ENCODE assay signal across 8 cellular contexts in genomic region chr2:219176818-219177593, GRCh38. TPM values are rescaled to one million over a fixed set of nuclear protein-coding genes. Genes with fewer than 3 reads are reported as not detected.
DNase-seq lines count a peak whose midpoint lies in the region; ATAC-seq and TF ChIP-seq lines count a peak whose summit lies in the region.

Gene CNPPD1, minus strand, starts transcription at chr2:219176925. Its CDS starts 97 bp downstream, at chr2:219176828.

- no peaks in the 10 kb centered on the region for H3K27me3 ChIP-seq in adrenal gland
- H3K27me3 ChIP-seq in prostate gland (replicated peaks; ENCODE audit: insufficient read depth) = no peaks in the 10 kb centered on the region

- peak within 1 kb of the TSS; percentile 97 to 100 (median 99) for H3K27ac ChIP-seq in adrenal gland
- peak within 1 kb of the TSS; percentile 98 to 99 for H3K27ac ChIP-seq in prostate gland

- H3K4me1 ChIP-seq in adrenal gland (replicated peaks in 1 of 2) = peaks cover 20 to 21% of the 10 kb centered on the region in 2 donors
- H3K4me1 ChIP-seq in prostate gland (replicated peaks) = peaks cover 11% of the 10 kb centered on the region

- H3K36me3 ChIP-seq in adrenal gland (replicated peaks in 1 of 2) = peaks cover 0 to 58% of the 10 kb centered on the region in 2 donors
- peaks cover 0 to 10% of the 10 kb centered on the region in 2 donors for H3K36me3 ChIP-seq in prostate gland

- in situ Hi-C loops in GM13976 (cut with MboI; ENCODE audit: low sequenced_read_pairs, unreplicated experiment) = no loop called here

- TF ChIP-seq POLR2A in adrenal gland (IDR thresholded peaks at IDR 0.05) = peak; percentile 79 to 85
- TF ChIP-seq POLR2A in prostate gland (IDR thresholded peaks at IDR 0.05) = peak; percentile 95

- ATAC-seq in HG02763 (IDR thresholded peaks at IDR 0.05; ENCODE audit: unreplicated experiment) = peak; percentile 65
- ATAC-seq in left cardiac atrium = peak; percentile 91

- H3K4me3 ChIP-seq in adrenal gland (peak within 1 kb of the TSS; percentile 79 to 100 (median 93)), prostate gland (peak within 1 kb of the TSS; percentile 73 to 82)

- WGBS in adrenal gland, 4 donors = 0 to 1% (median 0%) methylated on average over 10 to 69 of the region's 69 CpGs
- WGBS in prostate gland = under 1% methylated on average over 66 of the region's 69 CpGs

- H3K9me3 ChIP-seq in adrenal gland (replicated peaks in 1 of 3) (no peaks in the 10 kb centered on the region), prostate gland (no peaks in the 10 kb centered on the region)

- intact Hi-C loops in T-helper 1 cell treated with Interleukin-12 subunit alpha and Interleukin-12 subunit beta and Interleukin-4 antibody, amounts not matched to agents 30 ng/mL and 1 ng/mL, for 36 hours (cut with micrococcal nuclease) = loop anchor here (1.0 to 5.0 kb wide), 14 partner anchors 17 to 960 kb away; partner anchors contain the start of genes AAMP, ABCB6, ARPC2 and CNOT9
- intact Hi-C loops in adrenal gland (cut with DNase I) (no loop called here), left cardiac atrium (cut with DNase I) (loop anchor here (5.0 kb wide), 1 partner anchor 40 kb away; the partner anchor contains the start of gene ABCB6 (in 2 of the 2)), prostate gland (cut with DNase I) (loop anchor here (5.0 to 10.0 kb wide), 3 partner anchors 40 to 338 kb away; partner anchors contain the start of genes ABCB6, ASIC4 and DNPEP)

- TF ChIP-seq CTCF in GM13976 (IDR thresholded peaks at IDR 0.05; ENCODE audit: borderline replicate concordance, control extremely low read depth, extremely low read depth, insufficient read depth, missing control alignments) (no peak), adrenal gland (IDR thresholded peaks at IDR 0.05) (peak in 1 of 6 experiments; percentile 3), prostate gland (IDR thresholded peaks at IDR 0.05) (peak in 1 of 4 experiments; percentile 2)

- DNase-seq in GM13976 (ENCODE audit: low spot score) (peak; percentile 94), NCI-H1436 (lab: John Stamatoyannopoulos, UW) (peak; percentile 72), adrenal gland (peak; percentile 80 to 91 (median 85)), left cardiac atrium (peak; percentile 90), prostate gland (ENCODE audit: low spot score) (peak; percentile 88), ureter (ENCODE audit: low spot score) (peak; percentile 90)

RNA-seq across cellular contexts. Expression of gene CNPPD1, which starts in this region (rescaled TPM):
- total RNA-seq in T-helper 1 cell treated with Interleukin-12 subunit alpha and Interleukin-12 subunit beta and Interleukin-4 antibody, amounts not matched to agents 30 ng/mL and 1 ng/mL, for 36 hours = 82.8 and 84.3 TPM in 2 replicates
- total RNA-seq in adrenal gland (100 to 1,000 TPM in 6 of 8 donors, 10 to 100 TPM in 2; 89.7 to 137 (median 111) TPM), left cardiac atrium (10 to 100 TPM; 46.9 to 56.9 TPM), prostate gland (10 to 100 TPM; 53.6 to 60.1 TPM), ureter (56.4 TPM)
- 10 to 100 TPM; 46.9 to 62.7 (median 61.0) TPM for polyA plus RNA-seq in adrenal gland

Comparison
In these comparisons a context has a peak if more than half of its experiments do, and no peak if none do; other contexts are left out.
1. Peak in every context shown above with its lines: DNase-seq, ATAC-seq, H3K4me3 ChIP-seq and H3K27ac ChIP-seq.
2. intact Hi-C loops: an anchor here in T-helper 1 cell treated with Interleukin-12 subunit alpha and Interleukin-12 subunit beta and Interleukin-4 antibody, amounts not matched to agents 30 ng/mL and 1 ng/mL, for 36 hours (1.0 to 5.0 kb wide), left cardiac atrium (5.0 kb wide) and prostate gland (5.0 to 10.0 kb wide); none called in adrenal gland.